8 cellular contexts compared by ENCODE assay signal in the genomic region with DNA sequence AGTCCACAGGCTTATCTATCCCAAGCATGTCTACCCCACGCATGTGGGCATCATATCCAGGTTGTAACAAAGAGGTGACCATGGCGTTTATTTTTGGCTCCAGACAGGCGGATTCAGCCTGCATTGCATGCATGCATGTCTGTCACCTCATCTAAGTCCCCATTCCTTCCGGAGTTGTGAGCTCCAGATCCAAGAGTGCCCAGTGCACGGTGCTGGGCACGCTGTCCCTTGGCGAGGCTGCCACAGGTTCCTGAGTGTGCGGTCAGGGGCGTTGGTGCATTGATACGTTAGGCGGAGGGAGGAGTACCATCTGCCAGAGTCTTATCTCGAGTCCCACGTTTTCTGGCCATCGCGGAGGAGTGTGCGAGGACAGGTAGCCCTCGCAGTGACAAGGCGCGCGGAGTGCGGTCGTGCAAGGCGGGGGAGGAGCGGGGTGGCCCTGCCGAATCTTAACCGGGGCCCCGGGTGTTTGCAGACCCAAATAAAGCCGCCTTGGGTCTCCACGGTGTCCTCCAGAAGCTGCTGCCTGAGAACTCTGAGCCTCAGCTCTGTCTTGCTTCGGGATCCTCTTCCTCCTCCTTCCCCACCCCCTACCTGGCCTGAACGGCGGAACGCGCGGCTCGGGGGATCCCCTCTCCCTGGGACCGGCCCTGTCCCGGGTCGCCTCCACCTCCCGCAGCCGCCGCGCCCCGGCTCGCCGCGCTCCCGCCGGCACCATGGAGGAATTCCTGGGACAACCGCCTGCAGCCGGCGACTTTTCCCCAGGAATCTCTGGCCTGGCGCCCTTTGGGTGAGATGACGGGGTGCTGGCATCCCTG. TPM values are rescaled to one million over a fixed set of nuclear protein-coding genes. Genes with fewer than 3 reads are reported as not detected.
DNase-seq lines count a peak whose midpoint lies in the region; ATAC-seq and TF ChIP-seq lines count a peak whose summit lies in the region.

No MANE protein-coding gene starts in this region.

- H3K4me1 Mint-ChIP-seq in chondrocyte (ENCODE audit: low read depth), result peaks cover 14% of the 10 kb centered on the region

- peak; percentile 44 for ATAC-seq in HG02885 (IDR thresholded peaks at IDR 0.05; ENCODE audit: poor library complexity, unreplicated experiment)
- ATAC-seq in GM21786 (IDR thresholded peaks at IDR 0.05; ENCODE audit: unreplicated experiment), result no peak

- no peaks in the 10 kb centered on the region for H3K9me3 Mint-ChIP-seq in chondrocyte (ENCODE audit: low read depth)

- no peaks in the 10 kb centered on the region for H3K36me3 ChIP-seq in neuron (ENCODE audit: insufficient read depth, low read length)

- H3K9me3 ChIP-seq in neuron (ENCODE audit: low read length), result no peaks in the 10 kb centered on the region

- H3K27ac Mint-ChIP-seq in chondrocyte (ENCODE audit: unreplicated experiment), result no peak overlapping the region

- no peaks in the 10 kb centered on the region for H3K36me3 Mint-ChIP-seq in chondrocyte (ENCODE audit: low read depth)

- peak overlapping the region; percentile 73 for H3K4me3 Mint-ChIP-seq in chondrocyte (ENCODE audit: unreplicated experiment)

- H3K27me3 Mint-ChIP-seq in chondrocyte (ENCODE audit: low read depth), result peaks cover 33% of the 10 kb centered on the region

- TF ChIP-seq CTCF in chondrocyte (IDR thresholded peaks at IDR 0.05), result peak; percentile 23

- peak overlapping the region; percentile 90 for H2AFZ ChIP-seq in neuron (ENCODE audit: low read depth, low read length)

- H3K27me3 ChIP-seq in neuron (ENCODE audit: insufficient read depth, low read length), result peaks cover 14% of the 10 kb centered on the region

- H3K4me1 ChIP-seq in neuron (ENCODE audit: insufficient read depth, low read length), result peaks cover 10% of the 10 kb centered on the region

- peak overlapping the region; percentile 50 for H3K4me3 ChIP-seq in neuron (ENCODE audit: low read length)

- DNase-seq in GM03348 (ENCODE audit: low spot score) (peak; percentile 7), chondrocyte (ENCODE audit: low spot score) (peak; percentile 85), NCI-H146 (lab: John Stamatoyannopoulos, UW) (no peak), NCI-H1105 treated with DMSO at 0.1 percent for 48 hours (lab: John Stamatoyannopoulos, UW) (no peak)
- no peak for DNase-seq in activated CD8-positive, alpha-beta memory T cell treated with anti-CD3 and anti-CD28 coated beads for 24 hours

RNA-seq across cellular contexts. Expression of a gene that starts 0.6 kb away (rescaled TPM):
- total RNA-seq in chondrocyte, result 0.31 TPM in 1 of 3 replicates, not detected in the others

Comparison
In these comparisons a context has a peak if more than half of its experiments do, and no peak if none do; other contexts are left out.
1. DNase-seq: peak in GM03348 (single experiment) and chondrocyte (single experiment); none in NCI-H146 (single experiment), activated CD8-positive, alpha-beta memory T cell treated with anti-CD3 and anti-CD28 coated beads for 24 hours (single experiment) and NCI-H1105 treated with DMSO at 0.1 percent for 48 hours (single experiment).